Comparison of ENCODE assay signal across 20 cellular contexts in genomic region chr3:98782826-98783500, GRCh38. TPM values are rescaled to one million over a fixed set of nuclear protein-coding genes. Genes with fewer than 3 reads are reported as not detected.
A peak's percentile ranks its signal among the peaks of the same experiment; 100 is the strongest.
DNase-seq lines count a peak whose midpoint lies in the region; ATAC-seq, FAIRE-seq and TF ChIP-seq lines count a peak whose summit lies in the region.
"Had no signal": no experiment of that assay in that cellular context is flagged by ENCODE, and none has a peak within 500 bp of the region (broad histone marks: within the 10 kb centered on the region; RNA-seq: fewer than 3 reads in every experiment).

No MANE protein-coding gene starts in this region.

- peak overlapping the region; percentile 72 to 86 for H3K27ac ChIP-seq in thoracic aorta
- H3K27ac ChIP-seq: epithelial cell of prostate had no signal

- ATAC-seq in GM19463 (IDR thresholded peaks at IDR 0.05; ENCODE audit: unreplicated experiment) (peak; percentile 45), thoracic aorta (ENCODE audit: insufficient number of reproducible peaks, low FRiP score, low read depth) (no peak), GM21381 (IDR thresholded peaks at IDR 0.05; ENCODE audit: unreplicated experiment) (no peak)
- ATAC-seq: activated CD4-positive, alpha-beta T cell treated with anti-CD3 and anti-CD28 coated beads for 36 hours; left ventricle myocardium superior; right cardiac atrium; stimulated activated memory B cell treated with anti-CD40 and anti-IgM and Interleukin-4, amounts not matched to agents 10 μg/mL and 1 μg/mL and 100 μg/mL, for 72 hours had no signal

- DNase-seq in M059J (ENCODE audit: low read depth) (peak; percentile 80), bronchial epithelial cell (ENCODE audit: low read depth) (peak; percentile 24), thoracic aorta (ENCODE audit: low spot score) (no peak), NCI-H524 treated with DMSO at 0.1 percent for 48 hours (lab: John Stamatoyannopoulos, UW) (no peak), iPS-NIHi7 (ENCODE audit: extremely low spot score) (no peak)
- DNase-seq: activated CD4-positive, alpha-beta T cell treated with anti-CD3 and anti-CD28 coated beads for 36 hours; activated effector memory CD4-positive, alpha-beta T cell treated with Interleukin-2 at 50 U/mL for 16 hours; central memory CD4-positive, alpha-beta T cell; DND-41; KG1; left ventricle myocardium superior; NCI-H2029; NCI-H446; right cardiac atrium had no signal

- no peak for TF ChIP-seq CTCF in bronchial epithelial cell (IDR thresholded peaks at IDR 0.05; ENCODE audit: insufficient read depth, low read length, severe bottlenecking)
- TF ChIP-seq CTCF in thoracic aorta (IDR thresholded peaks at IDR 0.05), result no peak

- FAIRE-seq in bronchial epithelial cell (lab: Jason Lieb, UNC), result no peak
- FAIRE-seq: frontal cortex had no signal

- H3K4me3 ChIP-seq in bronchial epithelial cell (ENCODE audit: low read depth, low read length), result no peak overlapping the region
- H3K4me3 ChIP-seq in thoracic aorta, result no peak overlapping the region
- H3K4me3 ChIP-seq: HAP-1 had no signal

- H3K9me3 ChIP-seq in thoracic aorta, result no peaks in the 10 kb centered on the region
- H3K9me3 ChIP-seq: HAP-1 had no signal

- H3K4me1 ChIP-seq in thoracic aorta (ENCODE audit: control insufficient read depth in 1 of 2, low read depth in 2 of 2), result peaks cover 52 to 89% of the 10 kb centered on the region in 2 donors
- H3K4me1 ChIP-seq: HAP-1 had no signal

- H3K27me3 ChIP-seq in bronchial epithelial cell (ENCODE audit: control insufficient read depth, insufficient read depth, low read length), result no peaks in the 10 kb centered on the region
- no peaks in the 10 kb centered on the region for H3K27me3 ChIP-seq in thoracic aorta (replicated peaks; ENCODE audit: insufficient read depth)

- H3K36me3 ChIP-seq in bronchial epithelial cell (ENCODE audit: control insufficient read depth, insufficient read depth, low read length), result no peaks in the 10 kb centered on the region
- H3K36me3 ChIP-seq in thoracic aorta, result no peaks in the 10 kb centered on the region
- H3K36me3 ChIP-seq: HAP-1 had no signal

RNA-seq across cellular contexts. Expression of gene ST3GAL6, which starts 19.8 kb away (rescaled TPM):
- 11.6 and 19.4 TPM in 2 replicates for total RNA-seq in M059J (2014; rRNA removed; shearing (Covaris generic))
- 2.9 and 5.4 TPM in 2 replicates for total RNA-seq in bronchial epithelial cell
- 10 to 100 TPM; 12.0 to 16.9 TPM for total RNA-seq in thoracic aorta
- total RNA-seq: activated CD4-positive, alpha-beta T cell treated with anti-CD3 and anti-CD28 coated beads for 36 hours had no signal

Comparison
In these comparisons a context has a peak if more than half of its experiments do, and no peak if none do; other contexts are left out.
1. DNase-seq: peak in M059J (single experiment) and bronchial epithelial cell (single experiment); none in thoracic aorta (single experiment), NCI-H524 treated with DMSO at 0.1 percent for 48 hours (single experiment) and iPS-NIHi7 (single experiment).